ENCODE assay signal across 1 cellular context in genomic region chr9:15417626-15418025, GRCh38.
A peak's percentile ranks its signal among the peaks of the same experiment; 100 is the strongest.
TF ChIP-seq lines count a peak whose summit lies in the region.

No MANE protein-coding gene starts in this region.

TF ChIP-seq in H1, 55 proteins besides CTCF, POLR2A, EP300 and RAD21:
- TF ChIP-seq SP2 (IDR thresholded peaks at IDR 0.05; ENCODE audit: low read length) (no peak), YY1 (IDR thresholded peaks at IDR 0.05; ENCODE audit: low read depth, low read length) (peak; percentile 68; the same call in 1 of the 2 replicates)
